17 cellular contexts compared by ENCODE assay signal in the genomic region with DNA sequence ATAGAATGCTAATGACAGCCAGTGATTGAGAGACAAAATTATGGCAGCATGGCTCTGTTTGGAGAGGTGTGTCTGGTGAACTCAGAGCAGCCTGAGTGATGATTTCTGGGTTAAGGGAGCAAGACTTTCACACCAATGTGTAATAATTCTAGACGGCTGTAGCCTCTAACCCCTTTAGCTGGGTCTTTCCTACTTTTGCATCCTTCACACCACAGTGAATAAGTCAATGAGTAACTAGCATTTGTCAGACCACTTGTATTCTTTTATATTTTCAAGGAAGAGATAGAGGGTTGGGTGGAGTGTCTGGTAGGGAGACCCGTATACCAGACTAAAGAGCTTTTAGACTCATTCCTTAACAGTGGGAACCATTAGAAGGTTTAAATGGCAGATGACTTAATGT. TPM values are rescaled to one million over a fixed set of nuclear protein-coding genes. Genes with fewer than 3 reads are reported as not detected.
DNase-seq lines count a peak whose midpoint lies in the region; ATAC-seq, FAIRE-seq and TF ChIP-seq lines count a peak whose summit lies in the region.
"Had no signal": no experiment of that assay in that cellular context is flagged by ENCODE, and none has a peak within 500 bp of the region (broad histone marks: within the 10 kb centered on the region; RNA-seq: fewer than 3 reads in every experiment).

No MANE protein-coding gene starts in this region.

- H3K9me3 Mint-ChIP-seq in natural killer cell: no peaks in the 10 kb centered on the region
- no peaks in the 10 kb centered on the region for H3K9me3 Mint-ChIP-seq in natural killer cell treated with Interleukin-12 subunit alpha and Interleukin-12 subunit beta and Interleukin-15 and Interleukin-18, amount 100 ng/mL, for 72 hours
- H3K9me3 Mint-ChIP-seq: CD4-positive, alpha-beta T cell had no signal

- peaks cover 92% of the 10 kb centered on the region for H3K79me2 ChIP-seq in osteoblast (ENCODE audit: insufficient read depth, low read length)

- no peaks in the 10 kb centered on the region for H3K9me3 ChIP-seq in osteoblast (ENCODE audit: low read depth, low read length)
- H3K9me3 ChIP-seq: Caco-2 had no signal

- H3K36me3 ChIP-seq in osteoblast (ENCODE audit: insufficient read depth, low read length): peaks cover 46% of the 10 kb centered on the region

- peaks cover 6% of the 10 kb centered on the region for H3K36me3 Mint-ChIP-seq in natural killer cell
- H3K36me3 Mint-ChIP-seq in natural killer cell treated with Interleukin-12 subunit alpha and Interleukin-12 subunit beta and Interleukin-15 and Interleukin-18, amount 100 ng/mL, for 72 hours: peaks cover 4% of the 10 kb centered on the region

- intact Hi-C loops in natural killer cell (cut with micrococcal nuclease): no loop called here

- peaks cover 41 to 54% of the 10 kb centered on the region in 2 donors for H3K4me1 Mint-ChIP-seq in natural killer cell
- H3K4me1 Mint-ChIP-seq in natural killer cell treated with Interleukin-12 subunit alpha and Interleukin-12 subunit beta and Interleukin-15 and Interleukin-18, amount 100 ng/mL, for 72 hours (ENCODE audit: low read depth in 2 of 2): peaks cover 35 to 41% of the 10 kb centered on the region in 2 donors

- peak; percentile 93 for FAIRE-seq in RCC 7860 (lab: Jason Lieb, UNC)
- FAIRE-seq: GM12892, H54 had no signal

- H2AFZ ChIP-seq in osteoblast (ENCODE audit: low read length): no peak overlapping the region

- no peaks in the 10 kb centered on the region for H3K27me3 Mint-ChIP-seq in natural killer cell (ENCODE audit: low read depth in 2 of 2)
- no peaks in the 10 kb centered on the region for H3K27me3 Mint-ChIP-seq in natural killer cell treated with Interleukin-12 subunit alpha and Interleukin-12 subunit beta and Interleukin-15 and Interleukin-18, amount 100 ng/mL, for 72 hours
- H3K27me3 Mint-ChIP-seq: CD4-positive, alpha-beta T cell had no signal

- no peak for TF ChIP-seq CTCF in natural killer cell (IDR thresholded peaks at IDR 0.05)
- no peak for TF ChIP-seq CTCF in osteoblast (IDR thresholded peaks at IDR 0.05; ENCODE audit: extremely low read depth, low read depth, low read length)

- H3K27ac Mint-ChIP-seq in natural killer cell: peak overlapping the region; percentile 25 to 50
- no peak overlapping the region for H3K27ac Mint-ChIP-seq in natural killer cell treated with Interleukin-12 subunit alpha and Interleukin-12 subunit beta and Interleukin-15 and Interleukin-18, amount 100 ng/mL, for 72 hours
- H3K27ac Mint-ChIP-seq: CD4-positive, alpha-beta T cell had no signal

- DNase-seq in natural killer cell (no peak), RCC 7860 (ENCODE audit: low spot score) (peak; percentile 69), kidney tubule cell (ENCODE audit: low spot score) (peak; percentile 88), SW480 (ENCODE audit: low spot score) (no peak), osteoblast (ENCODE audit: insufficient read length, low spot score, missing footprints) (no peak)
- no peak for DNase-seq in natural killer cell treated with Interleukin-12 subunit alpha and Interleukin-12 subunit beta and Interleukin-15 and Interleukin-18, amount 100 ng/mL, for 72 hours (ENCODE audit: low spot score)
- DNase-seq in activated CD4-positive, alpha-beta T cell treated with anti-CD3 and anti-CD28 coated beads for 48 hours: no peak
- DNase-seq: 8988T; Caco-2; CD4-positive, alpha-beta T cell; NCI-H1092 treated with DMSO at 0.1 percent for 48 hours; NCI-H2081; NCI-H2171 treated with DMSO at 0.1 percent for 48 hours; Right ventricle myocardium superior had no signal

- no peaks in the 10 kb centered on the region for H3K27me3 ChIP-seq in osteoblast (ENCODE audit: insufficient read depth, low read length)

- H3K4me2 ChIP-seq in osteoblast (ENCODE audit: insufficient read depth, low read length): no peak overlapping the region

- H3K4me1 ChIP-seq in osteoblast (ENCODE audit: insufficient read depth, low read length): peaks cover 31% of the 10 kb centered on the region
- H3K4me1 ChIP-seq: Caco-2 had no signal

- ATAC-seq in natural killer cell: no peak
- no peak for ATAC-seq in natural killer cell treated with Interleukin-12 subunit alpha and Interleukin-12 subunit beta and Interleukin-15 and Interleukin-18, amount 100 ng/mL, for 72 hours
- no peak for ATAC-seq in GM18519 (IDR thresholded peaks at IDR 0.05; ENCODE audit: low FRiP score, unreplicated experiment)

- no peak overlapping the region for H3K4me3 ChIP-seq in osteoblast (ENCODE audit: insufficient read depth, low read length)

- no peak overlapping the region for H3K4me3 Mint-ChIP-seq in natural killer cell
- H3K4me3 Mint-ChIP-seq in natural killer cell treated with Interleukin-12 subunit alpha and Interleukin-12 subunit beta and Interleukin-15 and Interleukin-18, amount 100 ng/mL, for 72 hours: no peak overlapping the region
- H3K4me3 Mint-ChIP-seq: CD4-positive, alpha-beta T cell had no signal

- H4K20me1 ChIP-seq in osteoblast (ENCODE audit: insufficient read depth, low read length): peaks cover 21% of the 10 kb centered on the region

- no peak overlapping the region for H3K27ac ChIP-seq in osteoblast (ENCODE audit: low read depth, low read length)

RNA-seq across cellular contexts. Expression of a gene that starts 50.4 kb away (rescaled TPM):
- total RNA-seq in natural killer cell (10 to 100 TPM; 79.3 to 90.5 (median 88.8) TPM), osteoblast (130 and 138 TPM in 2 replicates)
- 10 to 100 TPM; 74.0 to 97.0 TPM for total RNA-seq in natural killer cell treated with Interleukin-12 subunit alpha and Interleukin-12 subunit beta and Interleukin-15 and Interleukin-18, amount 100 ng/mL, for 72 hours

Comparison
In these comparisons a context has a peak if more than half of its experiments do, and no peak if none do; other contexts are left out.
1. H3K27ac Mint-ChIP-seq: peak in natural killer cell (2 of 2); none in natural killer cell treated with Interleukin-12 subunit alpha and Interleukin-12 subunit beta and Interleukin-15 and Interleukin-18, amount 100 ng/mL, for 72 hours (0 of 2).
2. DNase-seq: peak in RCC 7860 (single experiment) and kidney tubule cell (single experiment); none in natural killer cell (single experiment), natural killer cell treated with Interleukin-12 subunit alpha and Interleukin-12 subunit beta and Interleukin-15 and Interleukin-18, amount 100 ng/mL, for 72 hours (single experiment), SW480 (single experiment), activated CD4-positive, alpha-beta T cell treated with anti-CD3 and anti-CD28 coated beads for 48 hours (single experiment) and osteoblast (single experiment).